ENCODE assay signal across 8 cellular contexts in genomic region chr22:28600546-28601143, GRCh38.
DNase-seq lines count a peak whose midpoint lies in the region; ATAC-seq, FAIRE-seq and TF ChIP-seq lines count a peak whose summit lies in the region.

No MANE protein-coding gene starts in this region.

- FAIRE-seq in bronchial epithelial cell (lab: Jason Lieb, UNC) = no peak
- no peak for FAIRE-seq in HepG2 (lab: Jason Lieb, UNC)

- ATAC-seq in HepG2 = no peak
- no peak for ATAC-seq in HG03521 (IDR thresholded peaks at IDR 0.05; ENCODE audit: unreplicated experiment)
- ATAC-seq in HG03039 (IDR thresholded peaks at IDR 0.05; ENCODE audit: unreplicated experiment) = no peak

- H4K20me1 ChIP-seq in HepG2 (ENCODE audit: insufficient read depth, low read length) = no peaks in the 10 kb centered on the region

- no peak for TF ChIP-seq POLR2A in HepG2 (IDR thresholded peaks at IDR 0.05; ENCODE audit: insufficient read depth in 1 of 2, low read depth in 2 of 2, low read length in 2 of 2)

- H3K4me3 ChIP-seq in bronchial epithelial cell (ENCODE audit: low read depth, low read length) (no peak overlapping the region), HepG2 (replicated peaks in 1 of 3; ENCODE audit: insufficient read depth in 1 of 3, low read depth in 2 of 3, low read length in 3 of 3) (no peak overlapping the region)

- WGBS in HepG2 (ENCODE audit: low lambda C conversion rate) = 63% methylated on average over 3 of the region's 3 CpGs

- H3K27me3 ChIP-seq in bronchial epithelial cell (ENCODE audit: control insufficient read depth, insufficient read depth, low read length) (no peaks in the 10 kb centered on the region), HepG2 (ENCODE audit: control insufficient read depth in 1 of 2, insufficient read depth in 2 of 2, low read length in 2 of 2) (no peaks in the 10 kb centered on the region)

- H2AFZ ChIP-seq in HepG2 (ENCODE audit: low read length) = no peak overlapping the region

- TF ChIP-seq CTCF in bronchial epithelial cell (IDR thresholded peaks at IDR 0.05; ENCODE audit: insufficient read depth, low read length, severe bottlenecking) = peak; percentile 25
- TF ChIP-seq CTCF in HepG2 (CRISPR knock-in tag; IDR thresholded peaks at IDR 0.05) = peak; percentile 68

- intact Hi-C loops in HepG2 (cut with micrococcal nuclease; ENCODE audit: unreplicated experiment) = loop anchor here (1.0 to 5.0 kb wide), 2 partner anchors 182 to 229 kb away; no protein-coding TSS in a partner anchor

- 0 out of 2 replicates have a peak, but pooled peaks have one; percentile 10 for TF ChIP-seq RAD21 in HepG2 (CRISPR knock-in tag; IDR thresholded peaks at IDR 0.05)

- H3K36me3 ChIP-seq in bronchial epithelial cell (ENCODE audit: control insufficient read depth, insufficient read depth, low read length) (no peaks in the 10 kb centered on the region), HepG2 (replicated peaks in 1 of 2; ENCODE audit: control insufficient read depth in 1 of 2, insufficient read depth in 2 of 2, low read length in 2 of 2) (no peaks in the 10 kb centered on the region)

- CTCF ChIA-PET in HEK293T (lab: Yijun Ruan, JAX) (interaction anchor here (0.6 to 2.5 kb wide), 7 partner anchors 28 to 554 kb away, joined by 3 to 14 read pairs (median 4); no protein-coding TSS in a partner anchor), HepG2 (lab: Yijun Ruan, JAX; ENCODE audit: low intra/inter-chr PET ratio, low total read pairs) (interaction anchor here (1.3 kb wide), 2 partner anchors 228 to 229 kb away, joined by 3 to 5 read pairs; no protein-coding TSS in a partner anchor)

- no TSS peak for BruUV-seq in HepG2 (replicated peaks; lab: Mats Ljungman, UMichigan)

- POLR2A ChIA-PET in HEK293T (lab: Yijun Ruan, JAX) = interaction anchor here (1.1 to 3.0 kb wide), 4 partner anchors 172 to 200 kb away, joined by 3 to 13 read pairs (median 4); partner anchors contain the start of genes CCDC117 and XBP1
- POLR2A ChIA-PET in HepG2 (lab: Yijun Ruan, JAX) = interaction anchor here (1.1 to 1.9 kb wide), 2 partner anchors 200 to 225 kb away, joined by 3 to 8 read pairs; partner anchors contain the start of gene XBP1

- peaks cover 12% of the 10 kb centered on the region for H3K79me2 ChIP-seq in HepG2 (ENCODE audit: insufficient read depth, low read length)

- no peaks in the 10 kb centered on the region for H3K9me3 ChIP-seq in HepG2 (ENCODE audit: low read length)

- DNase-seq in CD1c-positive myeloid dendritic cell (ENCODE audit: extremely low spot score) (peak; percentile 70), HEK293T (ENCODE audit: extremely low spot score) (peak; percentile 36), NCI-H748 treated with DMSO at 0.1 percent for 48 hours (lab: John Stamatoyannopoulos, UW) (peak; percentile 42), bronchial epithelial cell (ENCODE audit: low read depth) (peak; percentile 48), HepG2 (ENCODE audit: low spot score) (peak; percentile 53), mucosa of gallbladder (ENCODE audit: low spot score) (no peak)

- no peak for TF ChIP-seq EP300 in HepG2 (IDR thresholded peaks at IDR 0.05; ENCODE audit: low read depth in 2 of 2, low read length in 2 of 2)
- TF ChIP-seq EP300 in HepG2 (CRISPR knock-in tag; IDR thresholded peaks at IDR 0.05; ENCODE audit: borderline replicate concordance) = no peak

- H3K9ac ChIP-seq in HepG2 (ENCODE audit: insufficient read depth, low read depth, low read length) = no peak overlapping the region

- no peak overlapping the region for H3K27ac ChIP-seq in HepG2 (ENCODE audit: extremely low read length, insufficient read depth, low read length)

- peaks cover 13% of the 10 kb centered on the region for H3K4me1 ChIP-seq in HepG2 (ENCODE audit: insufficient read depth, low read length)

- no peak overlapping the region for H3K4me2 ChIP-seq in HepG2 (ENCODE audit: low read depth, low read length)

- in situ Hi-C loops in HepG2 (cut with HindIII; ENCODE audit: extremely low pct_ligation_motif_present, low pct_unique_long_range_greater_than_20kb) = loop anchor here (10.0 kb wide), 2 partner anchors 184 to 224 kb away; no protein-coding TSS in a partner anchor

TF ChIP-seq in HEK293T, 16 proteins besides CTCF, POLR2A, EP300 and RAD21:
- TF ChIP-seq SP1 (IDR thresholded peaks at IDR 0.05) (no peak), ARNT (IDR thresholded peaks at IDR 0.05) (no peak), ZNF384 (IDR thresholded peaks at IDR 0.05) (no peak), FOXM1 (IDR thresholded peaks at IDR 0.05; ENCODE audit: borderline replicate concordance) (no peak), CTBP1 (IDR thresholded peaks at IDR 0.05; ENCODE audit: borderline replicate concordance) (no peak), BHLHE40 (IDR thresholded peaks at IDR 0.05; ENCODE audit: borderline replicate concordance) (no peak)

TF ChIP-seq in HepG2, 621 proteins besides CTCF, POLR2A, EP300 and RAD21:
- TF ChIP-seq STAG1 (CRISPR knock-in tag; IDR thresholded peaks at IDR 0.05) (peak; percentile 88), SMC3 (IDR thresholded peaks at IDR 0.05; ENCODE audit: low read length) (peak; percentile 61), ZNF44 (CRISPR knock-in tag; IDR thresholded peaks at IDR 0.05) (no peak), ETS1 (CRISPR knock-in tag; IDR thresholded peaks at IDR 0.05) (no peak), THAP11 (CRISPR knock-in tag; IDR thresholded peaks at IDR 0.05) (peak; percentile 26; the same call in 1 of the 2 replicates), U2AF2 (IDR thresholded peaks at IDR 0.05; ENCODE audit: low read depth, low read length) (no peak), ARID3A (IDR thresholded peaks at IDR 0.05; ENCODE audit: low read depth, low read length) (peak; percentile 65; the same call in 1 of the 2 replicates)
